In genomic region chr3:52233968-52234367, GRCh38 we compare ENCODE assay signal across 13 cellular contexts. TPM values are rescaled to one million over a fixed set of nuclear protein-coding genes. Genes with fewer than 3 reads are reported as not detected.
DNase-seq lines count a peak whose midpoint lies in the region; TF ChIP-seq lines count a peak whose summit lies in the region.
"Had no signal": no experiment of that assay in that cellular context is flagged by ENCODE, and none has a peak within 500 bp of the region (broad histone marks: within the 10 kb centered on the region; RNA-seq: fewer than 3 reads in every experiment).

No MANE protein-coding gene starts in this region.

- H3K9me3 ChIP-seq in BLaER1 = no peaks in the 10 kb centered on the region
- H3K9me3 ChIP-seq in mesenchymal stem cell (ENCODE audit: control insufficient read depth, low read length) = no peaks in the 10 kb centered on the region

- H4K20me1 ChIP-seq in BLaER1 = peaks cover 45% of the 10 kb centered on the region

- no peak overlapping the region for H2BK12ac ChIP-seq in mesenchymal stem cell (ENCODE audit: low read length in 2 of 2)

- peaks cover 7% of the 10 kb centered on the region for H3K36me3 Mint-ChIP-seq in brain
- H3K36me3 Mint-ChIP-seq: type B pancreatic cell had no signal

- H2AFZ ChIP-seq in mesenchymal stem cell (ENCODE audit: low read depth, low read length) = no peak overlapping the region

- no peak overlapping the region for H2BK15ac ChIP-seq in mesenchymal stem cell (ENCODE audit: low read depth, poor library complexity, severe bottlenecking)

- DNase-seq in G401 (ENCODE audit: low spot score) = peak; percentile 67
- DNase-seq in mesenchymal stem cell = no peak
- no peak for DNase-seq in HK-2 (ENCODE audit: unreplicated experiment)
- no peak for DNase-seq in NCI-H2171 treated with DMSO at 0.1 percent for 48 hours (lab: John Stamatoyannopoulos, UW)
- no peak for DNase-seq in posterior vena cava (ENCODE audit: low spot score)
- DNase-seq in NCI-H510A treated with DMSO at 0.1 percent for 48 hours (lab: John Stamatoyannopoulos, UW) = no peak
- DNase-seq: activated T-cell treated with anti-CD3 and anti-CD28 coated beads, Interleukin-2, amount 50 U/mL, for 48 hours; brain microvascular endothelial cell; foreskin keratinocyte had no signal

- H3K14ac ChIP-seq in mesenchymal stem cell (ENCODE audit: low read length in 2 of 2) = no peak overlapping the region

- no peak overlapping the region for H2AK5ac ChIP-seq in mesenchymal stem cell (ENCODE audit: low read length, severe bottlenecking)

- H3K9me3 Mint-ChIP-seq in brain = no peaks in the 10 kb centered on the region
- H3K9me3 Mint-ChIP-seq: type B pancreatic cell had no signal

- H3K4me3 ChIP-seq in BLaER1 = no peak overlapping the region
- H3K4me3 ChIP-seq in mesenchymal stem cell (ENCODE audit: insufficient read depth in 1 of 2, low read depth in 1 of 2, low read length in 2 of 2) = no peak overlapping the region

- H3K9ac ChIP-seq in BLaER1 (no peak overlapping the region), mesenchymal stem cell (ENCODE audit: low read length) (peak overlapping the region; percentile 11)

- peak overlapping the region in 4 of 5 experiments; percentile 33 to 65 (median 52) for H3K4me3 Mint-ChIP-seq in brain
- H3K4me3 Mint-ChIP-seq: type B pancreatic cell had no signal

- no peak overlapping the region for H2BK120ac ChIP-seq in mesenchymal stem cell (ENCODE audit: low read depth, low read length)

- H3K4me1 ChIP-seq in BLaER1 = peaks cover 89% of the 10 kb centered on the region
- peaks cover 35% of the 10 kb centered on the region for H3K4me1 ChIP-seq in mesenchymal stem cell (ENCODE audit: control insufficient read depth, insufficient read depth, low read depth, low read length)

- H3K4ac ChIP-seq in mesenchymal stem cell (ENCODE audit: low read depth in 1 of 2, low read length in 2 of 2) = no peak overlapping the region

- H2BK5ac ChIP-seq in mesenchymal stem cell (ENCODE audit: low read depth, low read length, poor library complexity, severe bottlenecking) = no peak overlapping the region

- no peak overlapping the region for H3K23ac ChIP-seq in mesenchymal stem cell (ENCODE audit: low read length in 2 of 2)

- TF ChIP-seq CTCF in brain (conservative IDR thresholded peaks at IDR 0.05) = no peak

- peak overlapping the region; percentile 75 to 94 (median 82) for H3K27ac Mint-ChIP-seq in brain
- H3K27ac Mint-ChIP-seq: type B pancreatic cell had no signal

- peaks cover 53% of the 10 kb centered on the region for H3K4me1 Mint-ChIP-seq in brain

- H3K27ac ChIP-seq in BLaER1 (peak overlapping the region; percentile 3; the same call in 1 of the 2 replicates), mesenchymal stem cell (ENCODE audit: low read length, poor library complexity, severe bottlenecking) (no peak overlapping the region)
- H3K27ac ChIP-seq: brain microvascular endothelial cell, C4-2B, foreskin keratinocyte had no signal

- H3K79me1 ChIP-seq in mesenchymal stem cell (replicated peaks; ENCODE audit: low read length, poor library complexity, severe bottlenecking) = peaks cover 46% of the 10 kb centered on the region

- no peak overlapping the region for H3K18ac ChIP-seq in mesenchymal stem cell (ENCODE audit: low read depth in 1 of 2, low read length in 2 of 2)

- H3K4me2 ChIP-seq in BLaER1 (peak overlapping the region; percentile 28; the same call in 1 of the 2 replicates), mesenchymal stem cell (ENCODE audit: low read length, poor library complexity, severe bottlenecking) (no peak overlapping the region)

- 89% methylated on average over 3 of the region's 3 CpGs for WGBS in mesenchymal stem cell

- H3K27me3 ChIP-seq in BLaER1 (no peaks in the 10 kb centered on the region), mesenchymal stem cell (ENCODE audit: control insufficient read depth in 1 of 2, insufficient read depth in 1 of 2, low read length in 2 of 2) (no peaks in the 10 kb centered on the region)
- H3K27me3 ChIP-seq: brain microvascular endothelial cell, foreskin keratinocyte had no signal

- peaks cover 44% of the 10 kb centered on the region for H3K36me3 ChIP-seq in BLaER1
- H3K36me3 ChIP-seq in mesenchymal stem cell (ENCODE audit: control insufficient read depth in 1 of 2, insufficient read depth in 2 of 2, low read depth in 1 of 2, low read length in 2 of 2) = peaks cover 58 to 66% of the 10 kb centered on the region in 2 experiments

- H4K91ac ChIP-seq in mesenchymal stem cell (ENCODE audit: low read length) = no peak overlapping the region

- in situ Hi-C loops in G401 (cut with HindIII; ENCODE audit: low sequenced_read_pairs) = no loop called here

- H4K8ac ChIP-seq in mesenchymal stem cell (ENCODE audit: low read length) = no peak overlapping the region

- peaks cover 6% of the 10 kb centered on the region for H3K27me3 Mint-ChIP-seq in brain
- H3K27me3 Mint-ChIP-seq: type B pancreatic cell had no signal

- intact Hi-C loops in posterior vena cava (cut with DNase I) = loop anchor here in 1 of 2 donors (5.0 kb wide), 1 partner anchor 448 kb away; no protein-coding TSS in a partner anchor

RNA-seq across cellular contexts. Expression of gene TWF2, which starts 5.0 kb away (rescaled TPM):
- total RNA-seq in G401 (2014; rRNA removed; shearing (Covaris generic)) = 237 and 258 TPM in 2 replicates
- 49.4 TPM for polyA plus RNA-seq in brain (ENCODE audit: insufficient read depth, low read depth, low replicate concordance)
- polyA plus RNA-seq in mesenchymal stem cell (2013, experiment 1 of 2) = 91.9 TPM
- polyA plus RNA-seq in mesenchymal stem cell (2013, experiment 2 of 2) = 91.8 TPM
- 10 to 100 TPM; 40.0 to 51.0 TPM for total RNA-seq in posterior vena cava

RNA-seq across cellular contexts. Expression of gene TLR9, which starts 8.5 kb away (rescaled TPM):
- total RNA-seq in G401 (2014; rRNA removed; shearing (Covaris generic)) = 0.07 TPM in 1 of 2 replicates, not detected in the other
- 0.19 TPM for polyA plus RNA-seq in brain (ENCODE audit: insufficient read depth, low read depth, low replicate concordance)
- polyA plus RNA-seq in mesenchymal stem cell (2013, experiment 1 of 2) = not detected
- 0.01 TPM for polyA plus RNA-seq in mesenchymal stem cell (2013, experiment 2 of 2)
- total RNA-seq in posterior vena cava = under 1 TPM; 0.46 to 0.52 TPM
- total RNA-seq: foreskin keratinocyte had no signal
- polyA plus RNA-seq: foreskin keratinocyte had no signal

RNA-seq across cellular contexts. Expression of gene PPM1M, which starts 11.6 kb away (rescaled TPM):
- 0.43 and 1.4 TPM in 2 replicates for total RNA-seq in G401 (2014; rRNA removed; shearing (Covaris generic))
- 15.2 TPM for polyA plus RNA-seq in brain (ENCODE audit: insufficient read depth, low read depth, low replicate concordance)
- 11.3 TPM for polyA plus RNA-seq in mesenchymal stem cell (2013, experiment 1 of 2)
- polyA plus RNA-seq in mesenchymal stem cell (2013, experiment 2 of 2) = 10.9 TPM
- total RNA-seq in posterior vena cava = 10 to 100 TPM; 21.1 to 28.8 TPM

RNA-seq across cellular contexts. Expression of gene ALAS1, which starts 36.0 kb away (rescaled TPM):
- 66.7 and 73.0 TPM in 2 replicates for total RNA-seq in G401 (2014; rRNA removed; shearing (Covaris generic))
- polyA plus RNA-seq in brain (ENCODE audit: insufficient read depth, low read depth, low replicate concordance) = 54.8 TPM
- 64.5 TPM for polyA plus RNA-seq in mesenchymal stem cell (2013, experiment 1 of 2)
- 61.9 TPM for polyA plus RNA-seq in mesenchymal stem cell (2013, experiment 2 of 2)
- total RNA-seq in posterior vena cava = 10 to 100 TPM; 28.5 to 31.4 TPM

RNA-seq across cellular contexts. Expression of gene WDR82, which starts 44.5 kb away (rescaled TPM):
- 89.2 and 115 TPM in 2 replicates for total RNA-seq in G401 (2014; rRNA removed; shearing (Covaris generic))
- 66.7 TPM for polyA plus RNA-seq in brain (ENCODE audit: insufficient read depth, low read depth, low replicate concordance)
- polyA plus RNA-seq in mesenchymal stem cell (2013, experiment 1 of 2) = 29.2 TPM
- 30.0 TPM for polyA plus RNA-seq in mesenchymal stem cell (2013, experiment 2 of 2)
- 10 to 100 TPM; 58.4 to 72.6 TPM for total RNA-seq in posterior vena cava
